9 cellular contexts compared by ENCODE assay signal in genomic region chr12:79933043-79933442, GRCh38. TPM values are rescaled to one million over a fixed set of nuclear protein-coding genes. Genes with fewer than 3 reads are reported as not detected.
DNase-seq lines count a peak whose midpoint lies in the region; ATAC-seq and TF ChIP-seq lines count a peak whose summit lies in the region.
"Had no signal": no experiment of that assay in that cellular context is flagged by ENCODE, and none has a peak within 500 bp of the region (broad histone marks: within the 10 kb centered on the region; RNA-seq: fewer than 3 reads in every experiment).

No MANE protein-coding gene starts in this region.

- no peaks in the 10 kb centered on the region for H3K27me3 ChIP-seq in BJ (ENCODE audit: control insufficient read depth, insufficient read depth, low read length)

- H3K4me3 Mint-ChIP-seq in nephron = peak overlapping the region; percentile 90 to 99 (median 96)

- peaks cover 7% of the 10 kb centered on the region for H3K36me3 Mint-ChIP-seq in nephron (ENCODE audit: low read depth)

- peak overlapping the region; percentile 87 to 97 (median 97) for H3K27ac Mint-ChIP-seq in nephron

- H3K4me3 ChIP-seq in BJ (ENCODE audit: low read depth, low read length) (peak overlapping the region; percentile 100), LNCaP clone FGC (ENCODE audit: low read depth, low read length) (peak overlapping the region; percentile 95)

- ATAC-seq in GM21825 (IDR thresholded peaks at IDR 0.05; ENCODE audit: unreplicated experiment) (no peak), HG03139 (IDR thresholded peaks at IDR 0.05; ENCODE audit: unreplicated experiment) (no peak)

- H3K9me3 Mint-ChIP-seq in nephron = no peaks in the 10 kb centered on the region

- POLR2A ChIA-PET in BJ (lab: Charles Lee) = interaction anchor here (0.7 kb wide), 1 partner anchor 165 kb away, joined by 3 read pairs; no protein-coding TSS in a partner anchor

- peaks cover 39% of the 10 kb centered on the region for H3K4me1 Mint-ChIP-seq in nephron

- DNase-seq in BJ (ENCODE audit: low read depth) (no peak), LNCaP clone FGC (ENCODE audit: low read depth) (no peak), dermis blood vessel endothelial cell (peak; percentile 1), DMS53 (lab: John Stamatoyannopoulos, UW) (no peak)
- DNase-seq in activated CD4-positive, CD25-positive, alpha-beta regulatory T cell treated with anti-CD3 and anti-CD28 coated beads, Interleukin-2, amount 50 U/mL, for 72 hours = no peak
- DNase-seq: activated effector memory CD4-positive, alpha-beta T cell treated with anti-CD3 and anti-CD28 coated beads, Interleukin-2, amount 50 U/mL, for 16 hours had no signal

- no peaks in the 10 kb centered on the region for H3K36me3 ChIP-seq in BJ (ENCODE audit: control insufficient read depth, insufficient read depth, low read length)

- no peaks in the 10 kb centered on the region for H3K27me3 Mint-ChIP-seq in nephron (ENCODE audit: low read depth)

- CTCF ChIA-PET in BJ (lab: Yijun Ruan, JAX) = interaction anchor here (0.6 kb wide), 1 partner anchor 145 kb away, joined by 3 read pairs; no protein-coding TSS in a partner anchor

- TF ChIP-seq CTCF in BJ (IDR thresholded peaks at IDR 0.05; ENCODE audit: insufficient read depth, low read depth, low read length) (no peak), LNCaP clone FGC (IDR thresholded peaks at IDR 0.05; ENCODE audit: control insufficient read depth, extremely low read depth, insufficient read depth) (no peak), nephron (IDR thresholded peaks at IDR 0.05; ENCODE audit: unreplicated experiment in 3 of 3) (no peak)

RNA-seq across cellular contexts. Expression of gene PPP1R12A, which starts 1.9 kb away (rescaled TPM):
- 52.4 and 71.9 TPM in 2 replicates for polyA plus RNA-seq in BJ (2011; rRNA removed)
- polyA minus RNA-seq in BJ (2011; rRNA and poly(A)+ RNA removed) = 70.8 and 91.7 TPM in 2 replicates
- 106 and 134 TPM in 2 replicates for total RNA-seq in dermis blood vessel endothelial cell
